8 cellular contexts compared by ENCODE assay signal in the genomic region with DNA sequence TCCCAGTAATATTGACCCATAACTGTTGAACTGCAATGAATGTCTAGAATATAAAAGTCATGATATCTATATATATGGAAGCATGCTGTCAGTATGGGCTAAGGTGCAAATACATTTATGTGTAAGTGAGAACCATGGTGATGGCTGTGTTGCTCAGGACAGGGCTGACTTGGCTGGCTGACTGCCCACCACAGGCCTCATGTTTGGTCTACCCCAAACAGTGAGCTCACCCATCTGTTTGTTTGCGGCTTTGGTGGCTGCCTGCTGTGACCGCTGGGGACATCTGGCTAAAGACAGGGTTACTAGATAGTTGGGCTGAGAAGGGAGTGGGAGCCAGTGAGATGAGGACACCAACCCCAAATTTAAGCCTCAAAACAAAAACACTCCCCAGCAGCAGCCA. TPM values are rescaled to one million over a fixed set of nuclear protein-coding genes. Genes with fewer than 3 reads are reported as not detected.
DNase-seq lines count a peak whose midpoint lies in the region; ATAC-seq and TF ChIP-seq lines count a peak whose summit lies in the region.

No MANE protein-coding gene starts in this region.

- TF ChIP-seq EP300 in ovary (IDR thresholded peaks at IDR 0.05) = no peak

- H3K4me1 ChIP-seq in PC-9 (replicated peaks; ENCODE audit: insufficient read depth) = peaks cover 96% of the 10 kb centered on the region
- no peaks in the 10 kb centered on the region for H3K4me1 ChIP-seq in ovary (ENCODE audit: insufficient read depth)

- TF ChIP-seq POLR2A in ovary (IDR thresholded peaks at IDR 0.05) = no peak

- no peak overlapping the region for H2AFZ ChIP-seq in PC-9

- CTCF ChIA-PET in PC-9 (lab: Charles Lee) = interaction anchor here (0.5 to 0.6 kb wide), 4 partner anchors 32 to 1311 kb away, joined by 3 to 9 read pairs (median 5); no protein-coding TSS in a partner anchor

- H3K27ac ChIP-seq in PC-9 = peak overlapping the region; percentile 91
- no peak overlapping the region for H3K27ac ChIP-seq in ovary

- H3K9me2 ChIP-seq in PC-9 (ENCODE audit: insufficient read depth) = no peaks in the 10 kb centered on the region

- peaks cover 27% of the 10 kb centered on the region for H4K20me1 ChIP-seq in PC-9 (ENCODE audit: insufficient read depth)

- POLR2A ChIA-PET in PC-9 (lab: Charles Lee; ENCODE audit: unreplicated experiment) = interaction anchor here (0.5 to 0.7 kb wide), 3 partner anchors 105 to 695 kb away, joined by 3 read pairs; no protein-coding TSS in a partner anchor

- BruUV-seq in PC-9 (replicated peaks; lab: Mats Ljungman, UMichigan) = no TSS peak

- peak; percentile 48 for ATAC-seq in HG02642 (IDR thresholded peaks at IDR 0.05; ENCODE audit: poor library complexity, unreplicated experiment)

- H3F3A ChIP-seq in PC-9 (ENCODE audit: insufficient read depth, low read depth) = peaks cover 84% of the 10 kb centered on the region

- intact Hi-C loops in PC-9 (cut with micrococcal nuclease; ENCODE audit: unreplicated experiment) (loop anchor here (2.0 to 10.0 kb wide), 3 partner anchors 70 to 246 kb away; no protein-coding TSS in a partner anchor), cardiac septum (cut with DNase I) (no loop called here), ovary (cut with DNase I) (no loop called here)

- peak overlapping the region; percentile 70 for H3K4me3 ChIP-seq in PC-9
- H3K4me3 ChIP-seq in fibroblast of mammary gland (ENCODE audit: control insufficient read depth, low read depth, low read length) = no peak overlapping the region
- no peak overlapping the region for H3K4me3 ChIP-seq in ovary

- WGBS in ovary, 3 donors = 78 to 81% (median 80%) methylated on average over 2 of the region's 2 CpGs

- H3K4me2 ChIP-seq in PC-9 = peak overlapping the region; percentile 97

- TF ChIP-seq CTCF in PC-9 (conservative IDR thresholded peaks at IDR 0.05) (no peak), fibroblast of mammary gland (conservative IDR thresholded peaks at IDR 0.05; ENCODE audit: control insufficient read depth, insufficient read depth, low read depth, low read length) (no peak), ovary (IDR thresholded peaks at IDR 0.05) (no peak)

- peaks cover 100% of the 10 kb centered on the region for H3K79me2 ChIP-seq in PC-9 (ENCODE audit: low read depth)

- DNase-seq in activated naive CD4-positive, alpha-beta T cell treated with Interleukin-2 at 50 U/mL for 16 hours = peak; percentile 61
- DNase-seq in activated naive CD4-positive, alpha-beta T cell treated with anti-CD3 and anti-CD28 coated beads, Interleukin-2, amount 50 U/mL, for 16 hours = no peak
- DNase-seq in PC-9 (peak; percentile 73 to 74), fibroblast of mammary gland (ENCODE audit: low read depth) (peak; percentile 52), RKO (ENCODE audit: low spot score) (no peak), cardiac septum (ENCODE audit: low spot score) (no peak), ovary (no peak)

- H3K27me3 ChIP-seq in PC-9 (ENCODE audit: insufficient read depth, low read depth) (no peaks in the 10 kb centered on the region), ovary (no peaks in the 10 kb centered on the region)

- H3K36me3 ChIP-seq in PC-9 (ENCODE audit: low read depth) = peaks cover 71% of the 10 kb centered on the region
- no peaks in the 10 kb centered on the region for H3K36me3 ChIP-seq in ovary

- 0 out of 2 replicates have a peak, but pooled peaks cover 3% of the 10 kb centered on the region for H3K9me3 ChIP-seq in PC-9 (ENCODE audit: insufficient read depth, low read depth)
- H3K9me3 ChIP-seq in ovary = no peaks in the 10 kb centered on the region

RNA-seq across cellular contexts. Expression of gene CD44, which starts 6.3 kb away (rescaled TPM):
- total RNA-seq in PC-9 (2021) = 775 and 872 TPM in 2 replicates
- 55.6 TPM for total RNA-seq in cardiac septum
- 10 to 100 TPM; 16.5 to 62.1 (median 26.0) TPM for total RNA-seq in ovary
- 100 to 1,000 TPM in 1 of 2 donors, 1 to 10 TPM in 1; 8.3 to 330 TPM for polyA plus RNA-seq in ovary

Comparison
In these comparisons a context has a peak if more than half of its experiments do, and no peak if none do; other contexts are left out.
1. DNase-seq: peak in activated naive CD4-positive, alpha-beta T cell treated with Interleukin-2 at 50 U/mL for 16 hours (single experiment), PC-9 (2 of 2) and fibroblast of mammary gland (single experiment); none in activated naive CD4-positive, alpha-beta T cell treated with anti-CD3 and anti-CD28 coated beads, Interleukin-2, amount 50 U/mL, for 16 hours (single experiment), RKO (single experiment), cardiac septum (single experiment) and ovary (0 of 5).
2. RNA of gene CD44, which starts 6.3 kb away (total RNA-seq): 775 to 872 TPM in PC-9; 55.6 TPM in cardiac septum (single experiment) and 16.5 to 62.1 TPM in ovary; every median in the first group is over 10 times any median in the second.